In the genomic region with DNA sequence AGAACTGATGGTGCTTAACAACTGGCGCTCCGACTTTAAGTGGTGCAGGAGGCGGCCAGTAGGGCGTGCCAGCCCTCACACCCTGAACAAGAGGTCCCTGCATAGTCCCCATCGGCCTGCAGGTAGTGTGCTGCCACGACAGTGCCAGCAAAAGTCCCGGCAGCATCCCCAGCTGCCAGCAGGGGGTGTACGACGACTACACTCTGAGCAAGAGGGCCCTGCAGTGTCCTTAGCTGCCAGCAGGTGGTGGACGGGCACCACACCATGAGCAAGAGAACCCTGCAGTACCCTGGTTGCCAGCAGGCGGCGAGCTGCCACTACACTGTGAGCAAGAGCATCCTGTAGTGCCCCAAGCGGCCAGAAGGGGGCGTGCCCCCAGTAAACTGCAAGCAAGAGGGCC, we compare ENCODE assay signal across 16 cellular contexts. TPM values are rescaled to one million over a fixed set of nuclear protein-coding genes. Genes with fewer than 3 reads are reported as not detected.
DNase-seq lines count a peak whose midpoint lies in the region; ATAC-seq, FAIRE-seq and TF ChIP-seq lines count a peak whose summit lies in the region.
"Not testable (repeated sequence)": the region's sequence is repeated elsewhere in the genome, so short reads cannot be mapped to it uniquely, and the experiment has no call there.
"Had no signal": no experiment of that assay in that cellular context is flagged by ENCODE, and none has a peak within 500 bp of the region (broad histone marks: within the 10 kb centered on the region; RNA-seq: fewer than 3 reads in every experiment).

No MANE protein-coding gene starts in this region.

- not testable (repeated sequence) for H3K4me1 Mint-ChIP-seq in WTC11; stimulated activated effector memory CD8-positive, alpha-beta T cell treated with anti-CD3 and anti-CD28 coated beads, Interleukin-12 subunit alpha, Interleukin-12 subunit beta, amount 100 ng/mL, for 72 hours

- BruUV-seq in HCT116 (replicated peaks; lab: Mats Ljungman, UMichigan); K562 (replicated peaks; lab: Mats Ljungman, UMichigan): not testable (repeated sequence)

- not testable (repeated sequence) for H4K20me1 ChIP-seq in DOHH2 (ENCODE audit: control insufficient read depth, insufficient read depth, low read depth, low read length); HCT116 (ENCODE audit: insufficient read depth); K562 (replicated peaks; ENCODE audit: control insufficient read depth, insufficient read depth, low read length)

- TF ChIP-seq CTCF in DOHH2 (IDR thresholded peaks at IDR 0.05; ENCODE audit: low read depth, low read length, poor library complexity, severe bottlenecking) (peak; percentile 68), K562 (IDR thresholded peaks at IDR 0.05 in 2 of 3, conservative IDR thresholded peaks at IDR 0.05 in 1 of 3; ENCODE audit: insufficient read depth in 2 of 3, low read depth in 1 of 3, low read length in 3 of 3) (peak in 1 of 3 experiments; percentile 64; a peak in 4 of 6 replicates)
- TF ChIP-seq CTCF in HCT116 (IDR thresholded peaks at IDR 0.05 in 2 of 3, conservative IDR thresholded peaks at IDR 0.05 in 1 of 3; ENCODE audit: borderline replicate concordance in 1 of 3, insufficient read depth in 1 of 3, low read depth in 2 of 3, low read length in 2 of 3); WTC11 (IDR thresholded peaks at IDR 0.05): not testable (repeated sequence)

- not testable (repeated sequence) for H3K9me3 ChIP-seq in DOHH2 (ENCODE audit: control insufficient read depth, insufficient read depth, low read length); HCT116 (ENCODE audit: control insufficient read depth in 1 of 2, insufficient read depth in 1 of 2, low read depth in 1 of 2, low read length in 2 of 2); K562 (replicated peaks; ENCODE audit: control insufficient read depth, insufficient read depth, low read depth, low read length)

- not testable (repeated sequence) for DNase-seq in HCT116 (ENCODE audit: low read depth, low spot score); WTC11 (ENCODE audit: low spot score); left lobe of liver (ENCODE audit: low spot score); stimulated activated effector memory CD8-positive, alpha-beta T cell treated with anti-CD3 and anti-CD28 coated beads, Interleukin-12 subunit alpha, Interleukin-12 subunit beta, amount 100 ng/mL, for 72 hours (ENCODE audit: low spot score in 2 of 2)
- DNase-seq in K562 (ENCODE audit: extremely low read depth in 1 of 4, low spot score in 3 of 4) = peak in 2 of 4 experiments; percentile 4 to 5

- POLR2A ChIA-PET in HCT116 (lab: Charles Lee); WTC11 (lab: Charles Lee); K562 (lab: Yijun Ruan, JAX): not testable (repeated sequence)

- FAIRE-seq in K562 (lab: Jason Lieb, UNC) = not testable (repeated sequence)

- intact Hi-C loops in HCT116 (cut with micrococcal nuclease); K562 (cut with micrococcal nuclease): not testable (repeated sequence)

- not testable (repeated sequence) for H3K79me2 ChIP-seq in DOHH2 (ENCODE audit: control insufficient read depth, low read length); HCT116 (ENCODE audit: insufficient read depth, low read length); K562 (ENCODE audit: control insufficient read depth, insufficient read depth, low read length)

- H3K9ac ChIP-seq in HCT116 (ENCODE audit: low read length); K562 (ENCODE audit: insufficient read depth in 1 of 2, low read depth in 2 of 2, low read length in 2 of 2): not testable (repeated sequence)

- H3K9me2 ChIP-seq in DOHH2 (replicated peaks; ENCODE audit: control insufficient read depth, low read length); HCT116 (ENCODE audit: insufficient read depth): not testable (repeated sequence)

- not testable (repeated sequence) for H3K4me1 ChIP-seq in DOHH2 (ENCODE audit: control insufficient read depth, low read length); HCT116 (ENCODE audit: control insufficient read depth in 1 of 2, insufficient read depth in 2 of 2, low read length in 2 of 2); K562 (replicated peaks in 1 of 2; ENCODE audit: control insufficient read depth in 2 of 2, insufficient read depth in 2 of 2, low read length in 2 of 2)

- H3K27ac Mint-ChIP-seq in WTC11; stimulated activated effector memory CD8-positive, alpha-beta T cell treated with anti-CD3 and anti-CD28 coated beads, Interleukin-12 subunit alpha, Interleukin-12 subunit beta, amount 100 ng/mL, for 72 hours: not testable (repeated sequence)

- H2AFZ ChIP-seq in HCT116 (ENCODE audit: low read depth, low read length, poor library complexity, severe bottlenecking); K562 (ENCODE audit: low read depth, low read length): not testable (repeated sequence)

- H3K4me2 ChIP-seq in DOHH2 (ENCODE audit: low read length); HCT116 (ENCODE audit: low read length); K562 (ENCODE audit: insufficient read depth, low read length): not testable (repeated sequence)

- H3K27ac ChIP-seq in DOHH2 (ENCODE audit: low read depth, low read length); HCT116 (ENCODE audit: low read depth, low read length); K562 (ENCODE audit: extremely low read depth, low read depth, low read length): not testable (repeated sequence)

- H3K36me3 Mint-ChIP-seq in WTC11; stimulated activated effector memory CD8-positive, alpha-beta T cell treated with anti-CD3 and anti-CD28 coated beads, Interleukin-12 subunit alpha, Interleukin-12 subunit beta, amount 100 ng/mL, for 72 hours: not testable (repeated sequence)

- not testable (repeated sequence) for H3K27me3 ChIP-seq in DOHH2 (ENCODE audit: control insufficient read depth, low read length); HCT116 (ENCODE audit: insufficient read depth, low read length); K562 (ENCODE audit: control insufficient read depth in 2 of 2, insufficient read depth in 2 of 2, low read length in 2 of 2)

- WGBS in K562 (ENCODE audit: insufficient coverage, low coverage, missing lambda C conversion rate) = 29% methylated on average over 9 of the region's 14 CpGs

- not testable (repeated sequence) for H3K27me3 Mint-ChIP-seq in WTC11 (ENCODE audit: low read depth)

- not testable (repeated sequence) for H3K9me3 Mint-ChIP-seq in WTC11; stimulated activated effector memory CD8-positive, alpha-beta T cell treated with anti-CD3 and anti-CD28 coated beads, Interleukin-12 subunit alpha, Interleukin-12 subunit beta, amount 100 ng/mL, for 72 hours

- CTCF ChIA-PET in HCT116 (lab: Charles Lee); WTC11 (lab: Charles Lee); K562 (lab: Yijun Ruan, JAX; ENCODE audit: low intra/inter-chr PET ratio): not testable (repeated sequence)

- not testable (repeated sequence) for H3F3A ChIP-seq in DOHH2 (ENCODE audit: control insufficient read depth, insufficient read depth)

- not testable (repeated sequence) for H3K4me3 ChIP-seq in DOHH2 (ENCODE audit: low read length); HCT116 (replicated peaks in 1 of 2; ENCODE audit: low read depth in 1 of 2, low read length in 2 of 2); K562

- TF ChIP-seq RAD21 in HCT116 (IDR thresholded peaks at IDR 0.05; ENCODE audit: low read depth); K562 (CRISPR knock-in tag; conservative IDR thresholded peaks at IDR 0.05 in 1 of 2, IDR thresholded peaks at IDR 0.05 in 1 of 2): not testable (repeated sequence)

- ATAC-seq in GM19351 (IDR thresholded peaks at IDR 0.05; ENCODE audit: unreplicated experiment) (peak; percentile 81), HCT116 (peak; percentile 36), HG03521 (IDR thresholded peaks at IDR 0.05; ENCODE audit: unreplicated experiment) (peak; percentile 45), WTC11 (peak; percentile 57), K562 (peak; percentile 84), left lobe of liver (peak; percentile 36)
- peak; percentile 80 for ATAC-seq in stimulated activated effector memory CD8-positive, alpha-beta T cell treated with anti-CD3 and anti-CD28 coated beads, Interleukin-12 subunit alpha, Interleukin-12 subunit beta, amount 100 ng/mL, for 72 hours

- RAD21 ChIA-PET in HCT116 (lab: Charles Lee; ENCODE audit: low non-redundant PET in 1 of 2, low total read pairs in 2 of 2, uncharacterized antibody in 2 of 2, unreplicated experiment in 2 of 2) = not testable (repeated sequence)

- in situ Hi-C loops in K562 (cut with MboI) = not testable (repeated sequence)

- not testable (repeated sequence) for H3K36me3 ChIP-seq in DOHH2 (ENCODE audit: control insufficient read depth, low read length); HCT116 (ENCODE audit: control insufficient read depth in 1 of 2, insufficient read depth in 2 of 2, low read length in 2 of 2); K562 (ENCODE audit: control insufficient read depth, insufficient read depth, low read length)

- TF ChIP-seq EP300 in K562 (IDR thresholded peaks at IDR 0.05; ENCODE audit: low read length) = not testable (repeated sequence)

- not testable (repeated sequence) for H3K4me3 Mint-ChIP-seq in WTC11; stimulated activated effector memory CD8-positive, alpha-beta T cell treated with anti-CD3 and anti-CD28 coated beads, Interleukin-12 subunit alpha, Interleukin-12 subunit beta, amount 100 ng/mL, for 72 hours

- not testable (repeated sequence) for H3K9me1 ChIP-seq in K562 (ENCODE audit: control insufficient read depth, insufficient read depth, low read length)

- not testable (repeated sequence) for TF ChIP-seq POLR2A in HCT116 (IDR thresholded peaks at IDR 0.05; ENCODE audit: borderline replicate concordance, extremely low read depth, insufficient read depth, insufficient read length); K562 (conservative IDR thresholded peaks at IDR 0.05)

RNA-seq across cellular contexts. Expression of a gene that starts 53.5 kb away (rescaled TPM):
- not detected for total RNA-seq in HCT116 (2021; ENCODE audit: unreplicated experiment)
- polyA plus RNA-seq in HCT116 (2012) = not detected in 2 replicates
- 0.52 TPM in 1 of 3 replicates, not detected in the others for total RNA-seq in WTC11 (2021)
- total RNA-seq in K562 (2011; cell fraction: chromatin; rRNA removed; ENCODE audit: low replicate concordance) = not detected in 2 replicates
- total RNA-seq in K562 (2011; cell fraction: nucleolus; rRNA removed) = not detected in 2 replicates
- total RNA-seq in K562 (2011; cell fraction: nucleoplasm; rRNA removed) = not detected in 2 replicates
- total RNA-seq in K562 (2014; rRNA removed) = not detected in 2 replicates
- not detected in 2 replicates for total RNA-seq in K562 (2014; rRNA removed; fragmentation: Illumina TruSeq; extraction: Trizol)
- not detected in 2 replicates for total RNA-seq in K562 (2015; rRNA removed; fragmentation: Illumina TruSeq; extraction: Trizol)
- not detected in 2 replicates for total RNA-seq in K562 (2021)
- polyA plus RNA-seq in K562 (2011; rRNA removed) = not detected in 2 replicates
- polyA plus RNA-seq in K562 (2011; cell fraction: cytosol; rRNA removed) = not detected in 2 replicates
- not detected in 2 replicates for polyA plus RNA-seq in K562 (2011; cell fraction: nucleus; rRNA removed)
- not detected in 2 replicates for polyA plus RNA-seq in K562 (2012)
- not detected in 2 replicates for polyA plus RNA-seq in K562 (2014; fragmentation: Illumina TruSeq; extraction: Trizol)
- not detected for polyA plus RNA-seq in K562 (2014; fragmentation: Nextera tagmentation; extraction: Ambion mirVana)
- not detected in 2 replicates for polyA plus RNA-seq in K562 (2014; rRNA removed)
- not detected in 2 replicates for polyA minus RNA-seq in K562 (2011; rRNA and poly(A)+ RNA removed)
- not detected in 2 replicates for polyA minus RNA-seq in K562 (2011; cell fraction: cytosol; rRNA and poly(A)+ RNA removed)
- not detected in 2 replicates for polyA minus RNA-seq in K562 (2011; cell fraction: nucleus; rRNA and poly(A)+ RNA removed)
- total RNA-seq in left lobe of liver = not detected
- total RNA-seq: fibroblast of villous mesenchyme, G401, left ventricle myocardium superior, myocyte, progenitor cell of endocrine pancreas, uterus had no signal
- polyA plus RNA-seq: adipose tissue had no signal

RNA-seq across cellular contexts. Expression of a gene that starts 55.8 kb away (rescaled TPM):
- total RNA-seq in HCT116 (2021; ENCODE audit: unreplicated experiment) (not detected), WTC11 (2021) (0.09 to 0.24 TPM (median 0.18 TPM) in 3 replicates), K562 (2014; rRNA removed) (not detected in 2 replicates), K562 (2014; rRNA removed; fragmentation: Illumina TruSeq; extraction: Trizol) (not detected in 2 replicates), K562 (2015; rRNA removed; fragmentation: Illumina TruSeq; extraction: Trizol) (not detected in 2 replicates), K562 (2021) (not detected in 2 replicates), left lobe of liver (not detected)
- 0.01 TPM in 1 of 2 replicates, not detected in the other for polyA plus RNA-seq in HCT116 (2012)
- not detected in 2 replicates for total RNA-seq in K562 (2011; cell fraction: chromatin; rRNA removed; ENCODE audit: low replicate concordance)
- total RNA-seq in K562 (2011; cell fraction: nucleolus; rRNA removed) = not detected in 2 replicates
- not detected in 2 replicates for total RNA-seq in K562 (2011; cell fraction: nucleoplasm; rRNA removed)
- polyA plus RNA-seq in K562 (2011; rRNA removed) (not detected in 2 replicates), K562 (2014; fragmentation: Illumina TruSeq; extraction: Trizol) (not detected in 2 replicates), K562 (2014; fragmentation: Nextera tagmentation; extraction: Ambion mirVana) (not detected), K562 (2014; rRNA removed) (not detected in 2 replicates)
- not detected in 2 replicates for polyA plus RNA-seq in K562 (2011; cell fraction: cytosol; rRNA removed)
- polyA plus RNA-seq in K562 (2011; cell fraction: nucleus; rRNA removed) = not detected in 2 replicates
- polyA plus RNA-seq in K562 (2012) = not detected in 2 replicates
- not detected in 2 replicates for polyA minus RNA-seq in K562 (2011; rRNA and poly(A)+ RNA removed)
- not detected in 2 replicates for polyA minus RNA-seq in K562 (2011; cell fraction: cytosol; rRNA and poly(A)+ RNA removed)
- polyA minus RNA-seq in K562 (2011; cell fraction: nucleus; rRNA and poly(A)+ RNA removed) = not detected in 2 replicates
- total RNA-seq: fibroblast of villous mesenchyme; G401; left ventricle myocardium superior; myocyte; progenitor cell of endocrine pancreas; T-helper 2 cell treated with Interferon-gamma antibody and Interleukin-4, amounts not matched to agents 100 ng/mL and 5 ng/mL, for 36 hours; uterus had no signal
- polyA plus RNA-seq: adipose tissue had no signal
